Comparison of ENCODE assay signal across 28 cellular contexts in the genomic region with DNA sequence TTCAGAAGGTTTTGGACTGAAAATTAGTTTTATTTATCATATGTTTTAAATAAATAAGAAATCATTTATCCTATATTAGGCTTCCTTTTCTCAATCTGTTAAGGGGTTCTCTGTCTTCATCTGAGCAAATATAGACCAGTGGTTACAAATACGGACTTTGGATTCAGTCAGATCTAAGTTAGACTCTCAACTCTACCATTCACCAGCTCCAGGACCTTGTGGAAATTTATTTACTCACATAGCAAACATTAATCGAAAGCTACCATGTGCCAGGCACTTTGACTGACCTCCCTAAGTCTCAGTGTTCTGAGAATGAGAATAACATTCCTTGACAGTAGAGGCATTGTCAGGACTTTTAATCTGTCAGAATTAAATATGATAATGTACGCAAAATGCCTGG. TPM values are rescaled to one million over a fixed set of nuclear protein-coding genes. Genes with fewer than 3 reads are reported as not detected.
"Had no signal": no experiment of that assay in that cellular context is flagged by ENCODE, and none has a peak within 500 bp of the region (broad histone marks: within the 10 kb centered on the region; RNA-seq: fewer than 3 reads in every experiment).

No MANE protein-coding gene starts in this region.

- H3K36me3 ChIP-seq: esophagus squamous epithelium, heart right ventricle, neural progenitor cell, thoracic aorta, tibial nerve, upper lobe of left lung had no signal

- ATAC-seq: effector memory CD8-positive, alpha-beta T cell; heart right ventricle; mucosa of descending colon; psoas muscle; right cardiac atrium had no signal

- DNase-seq: cortex of kidney; effector memory CD8-positive, alpha-beta T cell; erythroblast; esophagus squamous epithelium; foreskin melanocyte; glutamatergic neuron; heart right ventricle; hypothalamus; immature natural killer cell; islet precursor cell; mesenchymal stem cell; mucosa of descending colon; naive thymus-derived CD4-positive, alpha-beta T cell; psoas muscle; right cardiac atrium; stimulated activated CD4-positive, alpha-beta T cell treated with anti-CD3 and anti-CD28 coated beads, Interleukin-15, amount 100 ng/mL, for 24 hours; stimulated activated CD4-positive, alpha-beta T cell treated with anti-CD3 and anti-CD28 coated beads, Interleukin-2, amount 100 ng/mL, for 48 hours; stimulated activated naive B cell treated with anti-CD40 and anti-IgM and Interleukin-4, amounts not matched to agents 10 μg/mL and 1 μg/mL and 100 μg/mL, for 72 hours; upper lobe of left lung had no signal

- H3K4me2 ChIP-seq: neural progenitor cell had no signal

- H3K4me3 ChIP-seq: esophagus squamous epithelium, heart right ventricle, mucosa of descending colon, neural progenitor cell, psoas muscle, skin epidermis, thoracic aorta, tibial nerve, upper lobe of left lung had no signal

- H3K4me1 ChIP-seq: esophagus squamous epithelium, heart right ventricle, psoas muscle, tibial nerve, upper lobe of left lung had no signal

- H3K27me3 ChIP-seq: neural progenitor cell, tibial nerve, upper lobe of left lung had no signal

- FAIRE-seq: endometrium, urothelium cell line had no signal

- H3K9ac ChIP-seq: neural progenitor cell had no signal

- H3K27ac ChIP-seq: esophagus squamous epithelium, heart right ventricle, neural progenitor cell, psoas muscle, skin epidermis, thoracic aorta, tibial nerve, upper lobe of left lung had no signal

- H3K9me3 ChIP-seq: esophagus squamous epithelium, heart right ventricle, mucosa of descending colon, psoas muscle, thoracic aorta, tibial nerve, upper lobe of left lung had no signal

- H2AFZ ChIP-seq: neural progenitor cell had no signal

RNA-seq across cellular contexts. Expression of gene KCNK10, which starts 22.3 kb away (rescaled TPM):
- total RNA-seq: dermis microvascular lymphatic vessel endothelial cell, lung microvascular endothelial cell, mesothelial cell of epicardium, psoas muscle, right cardiac atrium, thoracic aorta, tibial nerve had no signal
- polyA plus RNA-seq: immature natural killer cell; naive thymus-derived CD4-positive, alpha-beta T cell; right cardiac atrium had no signal
